ENCODE assay signal across 29 cellular contexts in the genomic region with DNA sequence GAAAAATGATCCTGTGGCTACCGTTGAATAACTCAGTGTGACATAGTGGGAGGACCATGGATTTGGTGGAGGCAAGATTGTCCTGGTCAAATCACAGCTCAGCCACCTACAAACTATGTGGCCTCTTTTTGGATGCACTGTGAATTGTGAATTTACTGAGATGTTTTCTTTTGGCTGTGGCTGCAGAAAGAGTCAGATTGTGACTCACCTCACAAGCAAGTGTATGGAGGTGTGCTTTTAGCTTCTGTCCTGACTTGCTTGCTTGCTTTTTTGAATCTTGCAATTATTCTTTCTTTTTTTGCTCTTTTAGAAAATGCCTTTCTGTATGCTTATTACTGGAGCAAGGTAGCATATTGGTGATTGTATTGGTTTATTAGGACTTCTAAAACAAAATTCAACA.
"Had no signal": no experiment of that assay in that cellular context is flagged by ENCODE, and none has a peak within 500 bp of the region (broad histone marks: within the 10 kb centered on the region; RNA-seq: fewer than 3 reads in every experiment).

No MANE protein-coding gene starts in this region.

- H3K36me3 ChIP-seq: ovary, right atrium auricular region, suprapubic skin, tibial artery, upper lobe of right lung, WERI-Rb-1 had no signal

- FAIRE-seq: colon, kidney had no signal

- H3K27me3 ChIP-seq: ovary, right atrium auricular region, suprapubic skin, tibial artery, upper lobe of right lung had no signal

- H3K4me1 ChIP-seq: psoas muscle, right atrium auricular region, suprapubic skin, tibial artery, upper lobe of right lung had no signal

- H3K27ac ChIP-seq: epithelial cell of prostate, ovary, psoas muscle, right atrium auricular region, suprapubic skin, tibial artery, upper lobe of right lung, WERI-Rb-1 had no signal

- H3K27me3 Mint-ChIP-seq: memory B cell had no signal

- H3K27ac Mint-ChIP-seq: activated CD4-positive, alpha-beta memory T cell treated with anti-CD3 and anti-CD28 coated beads, Interleukin-2, amount 10 ng/mL, durations not matched to agents 7 days and 5 days; activated CD4-positive, alpha-beta T cell treated with anti-CD3 and anti-CD28 coated beads, Interleukin-2, amount 10 ng/mL, durations not matched to agents 7 days and 5 days; activated T-cell treated with anti-CD3 and anti-CD28 coated beads, Interleukin-2, amount 50 U/mL, for 24 hours; memory B cell; naive thymus-derived CD4-positive, alpha-beta T cell; T-helper 1 cell treated with Interleukin-12 subunit alpha and Interleukin-12 subunit beta and Interleukin-4 antibody, amounts not matched to agents 30 μg/mL and 1 μg/mL, for 36 hours had no signal

- H3K36me3 Mint-ChIP-seq: memory B cell had no signal

- H3K9me3 ChIP-seq: ovary, psoas muscle, right atrium auricular region, suprapubic skin, tibial artery, upper lobe of right lung had no signal

- H3K9me3 Mint-ChIP-seq: activated CD4-positive, alpha-beta memory T cell treated with anti-CD3 and anti-CD28 coated beads, Interleukin-2, amount 10 ng/mL, durations not matched to agents 7 days and 5 days; activated CD4-positive, alpha-beta T cell treated with anti-CD3 and anti-CD28 coated beads, Interleukin-2, amount 10 ng/mL, durations not matched to agents 7 days and 5 days; activated T-cell treated with anti-CD3 and anti-CD28 coated beads, Interleukin-2, amount 50 U/mL, for 24 hours; memory B cell; naive thymus-derived CD4-positive, alpha-beta T cell; T-helper 1 cell treated with Interleukin-12 subunit alpha and Interleukin-12 subunit beta and Interleukin-4 antibody, amounts not matched to agents 30 μg/mL and 1 μg/mL, for 36 hours had no signal

- ATAC-seq: activated CD4-positive, CD25-positive, alpha-beta regulatory T cell treated with anti-CD3 and anti-CD28 coated beads, Interleukin-2, amount 50 U/mL, for 24 hours; naive thymus-derived CD4-positive, alpha-beta T cell; psoas muscle; upper lobe of right lung had no signal

- H3K4me3 ChIP-seq: ovary, psoas muscle, right atrium auricular region, suprapubic skin, tibial artery, upper lobe of right lung had no signal

- H3K4me1 Mint-ChIP-seq: memory B cell had no signal

- DNase-seq: activated CD4-positive, alpha-beta memory T cell treated with anti-CD3 and anti-CD28 coated beads, Interleukin-2, amount 10 ng/mL, durations not matched to agents 7 days and 5 days; activated CD4-positive, alpha-beta T cell treated with anti-CD3 and anti-CD28 coated beads, Interleukin-2, amount 10 ng/mL, durations not matched to agents 7 days and 5 days; activated CD8-positive, alpha-beta memory T cell treated with anti-CD3 and anti-CD28 coated beads, Interleukin-2, amount 50 U/mL, for 48 hours; activated gamma-delta T cell treated with Interleukin-2 at 50 U/mL for 16 hours; activated naive CD4-positive, alpha-beta T cell treated with anti-CD3 and anti-CD28 coated beads, Interleukin-2, amount 50 U/mL, for 16 hours; activated T-cell treated with anti-CD3 and anti-CD28 coated beads, Interleukin-2, amount 50 U/mL, for 24 hours; amniotic stem cell; dermis blood vessel endothelial cell; effector CD4-positive, alpha-beta T cell; head of caudate nucleus; hippocampal formation; kidney; midbrain; naive thymus-derived CD4-positive, alpha-beta T cell; ovary; psoas muscle; stimulated activated CD4-positive, alpha-beta T cell treated with anti-CD3 and anti-CD28 coated beads, Interleukin-15, amount 100 ng/mL, for 24 hours; stimulated activated naive CD4-positive, alpha-beta T cell; T-helper 9 cell; tibial artery; upper lobe of right lung; WERI-Rb-1 had no signal

- H3K4me3 Mint-ChIP-seq: activated CD4-positive, alpha-beta memory T cell treated with anti-CD3 and anti-CD28 coated beads, Interleukin-2, amount 10 ng/mL, durations not matched to agents 7 days and 5 days; activated CD4-positive, alpha-beta T cell treated with anti-CD3 and anti-CD28 coated beads, Interleukin-2, amount 10 ng/mL, durations not matched to agents 7 days and 5 days; activated T-cell treated with anti-CD3 and anti-CD28 coated beads, Interleukin-2, amount 50 U/mL, for 24 hours; memory B cell; naive thymus-derived CD4-positive, alpha-beta T cell; T-helper 1 cell treated with Interleukin-12 subunit alpha and Interleukin-12 subunit beta and Interleukin-4 antibody, amounts not matched to agents 30 μg/mL and 1 μg/mL, for 36 hours had no signal
